In the genomic region with DNA sequence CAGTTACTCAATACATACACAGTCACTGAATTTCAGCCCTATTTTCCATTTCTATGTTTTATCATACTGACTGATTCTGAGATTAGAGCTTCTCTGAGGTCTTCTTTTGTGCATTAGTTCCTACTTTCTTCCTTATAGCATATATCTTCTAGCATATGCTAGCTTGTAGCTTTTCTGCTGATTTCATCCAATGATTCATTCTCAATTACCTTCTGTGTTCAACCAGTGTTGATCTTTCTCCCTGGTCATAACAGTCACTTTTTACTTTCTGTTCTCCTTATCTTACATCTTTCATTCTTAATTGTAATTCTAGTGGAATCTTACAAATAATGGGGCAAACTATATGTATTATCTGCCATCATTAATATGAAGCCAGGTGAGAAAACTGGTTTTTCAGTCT, we compare ENCODE assay signal across 26 cellular contexts.
DNase-seq lines count a peak whose midpoint lies in the region; ATAC-seq and TF ChIP-seq lines count a peak whose summit lies in the region.
"Had no signal": no experiment of that assay in that cellular context is flagged by ENCODE, and none has a peak within 500 bp of the region (broad histone marks: within the 10 kb centered on the region; RNA-seq: fewer than 3 reads in every experiment).

No MANE protein-coding gene starts in this region.

- H3K4me2 ChIP-seq in SK-N-SH (0 out of 2 replicates have a peak overlapping the region, but pooled peaks have one; percentile 23), OCI-LY1 (ENCODE audit: low read length) (no peak overlapping the region)

- no peak for TF ChIP-seq CTCF in SK-N-SH (IDR thresholded peaks at IDR 0.05)
- no peak for TF ChIP-seq CTCF in OCI-LY1 (IDR thresholded peaks at IDR 0.05; ENCODE audit: low read length)
- TF ChIP-seq CTCF in transverse colon (IDR thresholded peaks at IDR 0.05), result no peak

- H3K36me3 ChIP-seq in SK-N-SH (replicated peaks in 1 of 2; ENCODE audit: control insufficient read depth in 1 of 2, insufficient read depth in 2 of 2, low read length in 1 of 2) (no peaks in the 10 kb centered on the region), OCI-LY1 (ENCODE audit: insufficient read depth, low read length) (no peaks in the 10 kb centered on the region), transverse colon (no peaks in the 10 kb centered on the region)
- H3K36me3 ChIP-seq: adrenal gland, esophagus squamous epithelium, stomach, tibial artery had no signal

- H3K27ac ChIP-seq in SK-N-SH (ENCODE audit: low read depth in 2 of 2, low read length in 1 of 2) (peak overlapping the region in 1 of 2 experiments; percentile 39; a peak in 1 of 4 replicates), OCI-LY1 (ENCODE audit: low read depth, low read length, poor library complexity, severe bottlenecking) (no peak overlapping the region), transverse colon (no peak overlapping the region)
- H3K27ac ChIP-seq: adrenal gland, esophagus squamous epithelium, RWPE1, SK-N-MC, stomach, tibial artery had no signal

- H3K9ac ChIP-seq in SK-N-SH, result no peak overlapping the region
- H3K9ac ChIP-seq in OCI-LY1 (ENCODE audit: low read length), result no peak overlapping the region

- H2AFZ ChIP-seq in SK-N-SH (ENCODE audit: low read depth) (no peak overlapping the region), OCI-LY1 (ENCODE audit: low read length) (peak overlapping the region; percentile 44; the same call in 1 of the 2 replicates)

- H3K9me2 ChIP-seq in SK-N-SH (no peaks in the 10 kb centered on the region), OCI-LY1 (ENCODE audit: low read depth, low read length) (no peaks in the 10 kb centered on the region)

- DNase-seq in SK-N-SH, result no peak
- peak; percentile 56 for DNase-seq in fibroblast of peridontal ligament (ENCODE audit: extremely low read depth)
- DNase-seq in transverse colon, result no peak
- DNase-seq in GOT3 (lab: John Stamatoyannopoulos, UW), result no peak
- DNase-seq: 8988T; activated CD4-positive, alpha-beta T cell treated with anti-CD3 and anti-CD28 coated beads for 48 hours; activated naive CD4-positive, alpha-beta T cell; activated T-cell treated with anti-CD3 and anti-CD28 coated beads, Interleukin-2, amount 50 U/mL, for 4 hours; adrenal gland; DMS79; esophagus squamous epithelium; HCEC 1CT; head of caudate nucleus; NCI-H2171; NCI-H524; stimulated activated CD8-positive, alpha-beta memory T cell treated with anti-CD3 and anti-CD28 coated beads, Interleukin-4, amount 100 ng/mL, for 48 hours; stomach; T-helper 2 cell; tibial artery had no signal

- no peak for TF ChIP-seq POLR2A in transverse colon (IDR thresholded peaks at IDR 0.05)

- H3F3A ChIP-seq in SK-N-SH (replicated peaks; ENCODE audit: insufficient read depth), result peaks cover 5% of the 10 kb centered on the region
- H3F3A ChIP-seq in OCI-LY1 (ENCODE audit: insufficient read depth, low read length), result 0 out of 2 replicates have a peak, but pooled peaks cover 3% of the 10 kb centered on the region

- POLR2A ChIA-PET in SK-N-SH (lab: Yijun Ruan, JAX), result no interaction called here

- H3K9me3 ChIP-seq in SK-N-SH (no peaks in the 10 kb centered on the region), OCI-LY1 (ENCODE audit: low read length) (no peaks in the 10 kb centered on the region; the same call in 1 of the 2 replicates), transverse colon (no peaks in the 10 kb centered on the region)
- H3K9me3 ChIP-seq: adrenal gland, esophagus squamous epithelium, stomach, tibial artery had no signal

- H3K4me1 ChIP-seq in SK-N-SH (ENCODE audit: control insufficient read depth in 1 of 2, insufficient read depth in 2 of 2, low read depth in 1 of 2, low read length in 1 of 2) (peaks cover 4 to 8% of the 10 kb centered on the region in 2 experiments; a peak in 2 of 4 replicates), OCI-LY1 (ENCODE audit: insufficient read depth, low read length, severe bottlenecking) (peaks cover 17% of the 10 kb centered on the region), transverse colon (no peaks in the 10 kb centered on the region)
- H3K4me1 ChIP-seq: adrenal gland, esophagus squamous epithelium, stomach, tibial artery had no signal

- H4K20me1 ChIP-seq in SK-N-SH (ENCODE audit: insufficient read depth), result no peaks in the 10 kb centered on the region
- H4K20me1 ChIP-seq in OCI-LY1 (ENCODE audit: insufficient read depth, low read length), result no peaks in the 10 kb centered on the region

- H3K27me3 ChIP-seq in SK-N-SH (ENCODE audit: insufficient read depth), result no peaks in the 10 kb centered on the region
- H3K27me3 ChIP-seq in OCI-LY1 (ENCODE audit: insufficient read depth, low read length), result no peaks in the 10 kb centered on the region
- H3K27me3 ChIP-seq in transverse colon, result no peaks in the 10 kb centered on the region
- H3K27me3 ChIP-seq: adrenal gland, esophagus squamous epithelium, stomach, tibial artery had no signal

- ATAC-seq in SK-N-SH treated with all-trans-retinoic acid at 6 μM for 48 hours (no peak), HG02642 (IDR thresholded peaks at IDR 0.05; ENCODE audit: poor library complexity, unreplicated experiment) (no peak), HG03135 (IDR thresholded peaks at IDR 0.05; ENCODE audit: unreplicated experiment) (no peak)
- ATAC-seq: activated T-cell treated with anti-CD3 and anti-CD28 coated beads, Interleukin-2, amount 50 U/mL, for 4 hours; K562 had no signal

- no peak overlapping the region for H3K4me3 ChIP-seq in SK-N-SH (ENCODE audit: low read depth in 2 of 2, low read length in 1 of 2)
- no peak overlapping the region for H3K4me3 ChIP-seq in OCI-LY1 (ENCODE audit: low read depth, low read length, poor library complexity, severe bottlenecking)
- H3K4me3 ChIP-seq in transverse colon, result no peak overlapping the region
- H3K4me3 ChIP-seq: adrenal gland, esophagus squamous epithelium, K562, SK-N-MC, stomach, tibial artery had no signal

- TF ChIP-seq EP300 in SK-N-SH (IDR thresholded peaks at IDR 0.05; ENCODE audit: borderline replicate concordance in 1 of 2, low read depth in 1 of 2, low read length in 1 of 2) (no peak), transverse colon (IDR thresholded peaks at IDR 0.05; ENCODE audit: low read depth) (no peak)

- CTCF ChIA-PET in SK-N-SH (lab: Yijun Ruan, JAX), result interaction anchor here (2.0 kb wide), 1 partner anchor 8 kb away, joined by 5 read pairs; no protein-coding TSS in a partner anchor

- intact Hi-C loops in transverse colon (cut with DNase I; ENCODE audit: low total_unique reads), result no loop called here

- in situ Hi-C loops in transverse colon (cut with MboI; ENCODE audit: low pct_ligation_motif_present in 1 of 4, low pct_unique_long_range_greater_than_20kb in 1 of 4, low sequenced_read_pairs in 3 of 4), result no loop called here

- no peak for TF ChIP-seq RAD21 in SK-N-SH (IDR thresholded peaks at IDR 0.05; ENCODE audit: low read length)

- H3K79me2 ChIP-seq in SK-N-SH (ENCODE audit: insufficient read depth) (no peaks in the 10 kb centered on the region), OCI-LY1 (ENCODE audit: insufficient read depth, low read length) (no peaks in the 10 kb centered on the region)

TF ChIP-seq in SK-N-SH, 30 proteins besides CTCF, POLR2A, EP300 and RAD21:
- TF ChIP-seq GABPA (IDR thresholded peaks at IDR 0.05; ENCODE audit: low read depth) (no peak), SMC3 (IDR thresholded peaks at IDR 0.05; ENCODE audit: low read depth, low read length) (no peak), YY1 (IDR thresholded peaks at IDR 0.05; ENCODE audit: low read depth) (no peak), FOSL2 (IDR thresholded peaks at IDR 0.05; ENCODE audit: borderline replicate concordance, low read depth) (peak; percentile 27; the same call in 1 of the 2 replicates)

TF ChIP-seq in SK-N-SH treated with all-trans-retinoic acid at 6 μM for 48 hours, 23 proteins besides CTCF, POLR2A, EP300 and RAD21:
- TF ChIP-seq SNAI2 (CRISPR knock-in tag; IDR thresholded peaks at IDR 0.05), result no peak
- TF ChIP-seq BACH2 (CRISPR knock-in tag; IDR thresholded peaks at IDR 0.05; ENCODE audit: borderline replicate concordance), result no peak
- TF ChIP-seq ZNF70 (CRISPR knock-in tag; IDR thresholded peaks at IDR 0.05), result no peak
- no peak for TF ChIP-seq ESRRG (CRISPR knock-in tag; IDR thresholded peaks at IDR 0.05)
